In the genomic region with DNA sequence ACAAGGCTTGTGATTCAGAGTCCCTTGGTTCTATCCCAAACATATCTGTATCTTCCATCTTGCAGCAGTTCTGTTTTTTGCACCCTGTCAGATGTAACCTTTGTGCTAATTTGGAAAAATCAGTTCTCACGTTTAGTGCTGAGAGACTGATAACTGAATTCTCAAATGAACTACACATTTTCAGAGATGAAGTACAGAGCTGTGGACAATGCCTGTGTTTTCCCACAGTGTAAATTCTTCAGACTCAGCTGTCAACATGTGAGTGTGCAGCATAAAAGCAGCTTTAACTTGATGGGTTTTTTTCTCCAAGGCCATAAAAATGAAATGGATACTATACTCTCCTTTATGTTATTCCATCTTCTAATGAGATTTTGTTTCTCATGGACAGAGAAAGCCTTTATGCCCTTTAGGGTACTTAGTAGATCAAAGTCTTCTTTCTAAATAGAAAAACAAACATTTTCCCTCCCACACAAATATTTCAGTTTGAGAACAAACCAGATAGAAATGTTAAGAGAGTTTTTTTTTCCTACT, we compare ENCODE assay signal across 25 cellular contexts.
DNase-seq lines count a peak whose midpoint lies in the region; ATAC-seq and TF ChIP-seq lines count a peak whose summit lies in the region.
"Had no signal": no experiment of that assay in that cellular context is flagged by ENCODE, and none has a peak within 500 bp of the region (broad histone marks: within the 10 kb centered on the region; RNA-seq: fewer than 3 reads in every experiment).

No MANE protein-coding gene starts in this region.

- TF ChIP-seq CTCF in A673 (conservative IDR thresholded peaks at IDR 0.05; ENCODE audit: low read depth, low read length) = no peak
- no peak for TF ChIP-seq CTCF in SK-N-SH (IDR thresholded peaks at IDR 0.05)

- no peaks in the 10 kb centered on the region for H3K79me2 ChIP-seq in SK-N-SH (ENCODE audit: insufficient read depth)
- H3K79me2 ChIP-seq: parathyroid adenoma had no signal

- no peak overlapping the region for H3K4me2 ChIP-seq in SK-N-SH
- H3K4me2 ChIP-seq: PC-9 had no signal

- H3F3A ChIP-seq in SK-N-SH (replicated peaks; ENCODE audit: insufficient read depth) = peaks cover 8% of the 10 kb centered on the region

- DNase-seq in A673 (ENCODE audit: low spot score) (no peak), HCEC 1CT (peak; percentile 15), SK-N-SH (no peak), iris pigment epithelial cell (ENCODE audit: low read depth) (peak; percentile 31), NCI-H82 treated with DMSO at 0.1 percent for 48 hours (lab: John Stamatoyannopoulos, UW; ENCODE audit: unreplicated experiment) (no peak), COR-L47 (lab: John Stamatoyannopoulos, UW) (no peak), OCI-M1 (lab: John Stamatoyannopoulos, UW) (no peak)
- DNase-seq: activated CD4-positive, alpha-beta T cell treated with anti-CD3 and anti-CD28 coated beads for 48 hours; activated naive CD8-positive, alpha-beta T cell treated with anti-CD3 and anti-CD28 coated beads for 36 hours; DMS 273 treated with DMSO at 0.1 percent for 48 hours; effector CD8-positive, alpha-beta T cell; GDM1; glutamatergic neuron; natural killer cell; NCI-H187 treated with DMSO at 0.1 percent for 48 hours; NCI-H2227 treated with DMSO at 0.1 percent for 48 hours; NCI-H82; PC-9; substantia nigra; T-helper 17 cell; uterus had no signal

- no peak for TF ChIP-seq EP300 in SK-N-SH (IDR thresholded peaks at IDR 0.05; ENCODE audit: borderline replicate concordance in 1 of 2, low read depth in 1 of 2, low read length in 1 of 2)

- H3K9me2 ChIP-seq in SK-N-SH = no peaks in the 10 kb centered on the region

- peaks cover 78% of the 10 kb centered on the region for H3K4me1 ChIP-seq in A673 (ENCODE audit: insufficient read depth, low read length, poor library complexity, severe bottlenecking)
- H3K4me1 ChIP-seq in SK-N-SH (ENCODE audit: control insufficient read depth in 1 of 2, insufficient read depth in 2 of 2, low read depth in 1 of 2, low read length in 1 of 2) = peaks cover 21 to 52% of the 10 kb centered on the region in 2 experiments; a peak in 3 of 4 replicates
- H3K4me1 ChIP-seq: parathyroid adenoma, uterus had no signal

- no peak overlapping the region for H3K9ac ChIP-seq in SK-N-SH
- H3K9ac ChIP-seq: parathyroid adenoma had no signal

- no peak for TF ChIP-seq RAD21 in SK-N-SH (IDR thresholded peaks at IDR 0.05; ENCODE audit: low read length)

- H3K4me3 ChIP-seq in A673 (ENCODE audit: low read depth, low read length, poor library complexity, severe bottlenecking) (no peak overlapping the region), SK-N-SH (ENCODE audit: low read depth in 2 of 2, low read length in 1 of 2) (no peak overlapping the region)
- H3K4me3 ChIP-seq: PC-9, uterus had no signal

- no TSS peak for BruUV-seq in A673 (replicated peaks; lab: Mats Ljungman, UMichigan)

- H3K27ac ChIP-seq in A673 (ENCODE audit: low read depth, low read length, poor library complexity, severe bottlenecking) (peak overlapping the region; percentile 84), SK-N-SH (ENCODE audit: low read depth in 2 of 2, low read length in 1 of 2) (no peak overlapping the region)
- H3K27ac ChIP-seq: C4-2B, parathyroid adenoma, uterus had no signal

- no peaks in the 10 kb centered on the region for H3K9me3 ChIP-seq in A673 (ENCODE audit: low read depth, low read length, poor library complexity, severe bottlenecking)
- no peaks in the 10 kb centered on the region for H3K9me3 ChIP-seq in SK-N-SH
- H3K9me3 ChIP-seq: uterus had no signal

- CTCF ChIA-PET in A673 (lab: Charles Lee) (no interaction called here), SK-N-SH (lab: Yijun Ruan, JAX) (no interaction called here)

- no peak for ATAC-seq in GM21381 (IDR thresholded peaks at IDR 0.05; ENCODE audit: unreplicated experiment)
- ATAC-seq: esophagus mucosa, natural killer cell, T-helper 17 cell had no signal

- POLR2A ChIA-PET in A673 (lab: Charles Lee; ENCODE audit: low non-redundant PET) (no interaction called here), SK-N-SH (lab: Yijun Ruan, JAX) (no interaction called here)

- H3K27me3 ChIP-seq in A673 (replicated peaks; ENCODE audit: insufficient read depth, low read depth, low read length, poor library complexity) = no peaks in the 10 kb centered on the region
- H3K27me3 ChIP-seq in SK-N-SH (ENCODE audit: insufficient read depth) = no peaks in the 10 kb centered on the region
- H3K27me3 ChIP-seq: uterus had no signal

- WGBS in SK-N-SH (ENCODE audit: low lambda C conversion rate) = 46% methylated on average over 1 of the region's 1 CpG

- no peak overlapping the region for H2AFZ ChIP-seq in SK-N-SH (ENCODE audit: low read depth)
- H2AFZ ChIP-seq: parathyroid adenoma, PC-9 had no signal

- H3K36me3 ChIP-seq in A673 (ENCODE audit: insufficient read depth, low read length, poor library complexity, severe bottlenecking) (no peaks in the 10 kb centered on the region), SK-N-SH (replicated peaks in 1 of 2; ENCODE audit: control insufficient read depth in 1 of 2, insufficient read depth in 2 of 2, low read length in 1 of 2) (peaks cover 3 to 7% of the 10 kb centered on the region in 2 experiments)

- no peaks in the 10 kb centered on the region for H4K20me1 ChIP-seq in SK-N-SH (ENCODE audit: insufficient read depth)

- intact Hi-C loops in A673 (cut with micrococcal nuclease; ENCODE audit: unreplicated experiment) = loop anchor here (10.0 kb wide), 1 partner anchor 91 kb away; no protein-coding TSS in a partner anchor

TF ChIP-seq in SK-N-SH, 30 proteins besides CTCF, POLR2A, EP300 and RAD21:
- TF ChIP-seq TAF1 (IDR thresholded peaks at IDR 0.05; ENCODE audit: borderline replicate concordance, low read depth, low read length) (no peak), GATA2 (CRISPR knock-in tag; IDR thresholded peaks at IDR 0.05) (peak; percentile 28; the same call in 1 of the 2 replicates)

Comparison
In these comparisons a context has a peak if more than half of its experiments do, and no peak if none do; other contexts are left out.
1. DNase-seq: peak in HCEC 1CT (single experiment) and iris pigment epithelial cell (single experiment); none in A673 (single experiment), SK-N-SH (single experiment), NCI-H82 treated with DMSO at 0.1 percent for 48 hours (single experiment), COR-L47 (single experiment) and OCI-M1 (single experiment).